In the genomic region with DNA sequence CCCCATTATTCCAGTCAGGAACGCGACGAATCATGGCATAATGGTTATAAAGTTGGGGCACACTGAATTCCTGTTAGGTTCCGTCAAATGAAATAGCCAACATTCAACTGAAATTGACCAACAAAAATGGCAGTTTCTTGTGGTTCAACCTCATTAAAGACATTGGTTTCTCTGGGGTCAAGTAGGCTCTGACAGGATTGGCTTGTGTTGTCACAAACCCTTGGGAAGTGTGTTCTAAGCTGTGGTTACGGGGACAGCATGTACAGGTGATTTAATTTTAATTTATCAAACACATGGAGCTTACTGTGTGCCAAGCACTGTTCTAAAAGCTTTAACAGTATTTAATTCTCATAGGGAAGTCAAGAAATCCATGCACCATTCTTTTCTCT, we compare ENCODE assay signal across 2 cellular contexts.
TF ChIP-seq lines count a peak whose summit lies in the region.

No MANE protein-coding gene starts in this region.

TF ChIP-seq in A549, 52 proteins besides CTCF, POLR2A, EP300 and RAD21 (continued from another document):
- TF ChIP-seq, protein P1, sequence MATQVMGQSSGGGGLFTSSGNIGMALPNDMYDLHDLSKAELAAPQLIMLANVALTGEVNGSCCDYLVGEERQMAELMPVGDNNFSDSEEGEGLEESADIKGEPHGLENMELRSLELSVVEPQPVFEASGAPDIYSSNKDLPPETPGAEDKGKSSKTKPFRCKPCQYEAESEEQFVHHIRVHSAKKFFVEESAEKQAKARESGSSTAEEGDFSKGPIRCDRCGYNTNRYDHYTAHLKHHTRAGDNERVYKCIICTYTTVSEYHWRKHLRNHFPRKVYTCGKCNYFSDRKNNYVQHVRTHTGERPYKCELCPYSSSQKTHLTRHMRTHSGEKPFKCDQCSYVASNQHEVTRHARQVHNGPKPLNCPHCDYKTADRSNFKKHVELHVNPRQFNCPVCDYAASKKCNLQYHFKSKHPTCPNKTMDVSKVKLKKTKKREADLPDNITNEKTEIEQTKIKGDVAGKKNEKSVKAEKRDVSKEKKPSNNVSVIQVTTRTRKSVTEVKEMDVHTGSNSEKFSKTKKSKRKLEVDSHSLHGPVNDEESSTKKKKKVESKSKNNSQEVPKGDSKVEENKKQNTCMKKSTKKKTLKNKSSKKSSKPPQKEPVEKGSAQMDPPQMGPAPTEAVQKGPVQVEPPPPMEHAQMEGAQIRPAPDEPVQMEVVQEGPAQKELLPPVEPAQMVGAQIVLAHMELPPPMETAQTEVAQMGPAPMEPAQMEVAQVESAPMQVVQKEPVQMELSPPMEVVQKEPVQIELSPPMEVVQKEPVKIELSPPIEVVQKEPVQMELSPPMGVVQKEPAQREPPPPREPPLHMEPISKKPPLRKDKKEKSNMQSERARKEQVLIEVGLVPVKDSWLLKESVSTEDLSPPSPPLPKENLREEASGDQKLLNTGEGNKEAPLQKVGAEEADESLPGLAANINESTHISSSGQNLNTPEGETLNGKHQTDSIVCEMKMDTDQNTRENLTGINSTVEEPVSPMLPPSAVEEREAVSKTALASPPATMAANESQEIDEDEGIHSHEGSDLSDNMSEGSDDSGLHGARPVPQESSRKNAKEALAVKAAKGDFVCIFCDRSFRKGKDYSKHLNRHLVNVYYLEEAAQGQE (IDR thresholded peaks at IDR 0.05), result no peak
- TF ChIP-seq CHD2 (IDR thresholded peaks at IDR 0.05; ENCODE audit: low read length, partially characterized antibody) (no peak), HES2 (IDR thresholded peaks at IDR 0.05) (no peak), SREBF2 (IDR thresholded peaks at IDR 0.05) (no peak), TP53 (CRISPR knock-in tag; IDR thresholded peaks at IDR 0.05) (no peak)

TF ChIP-seq in K562, 482 proteins besides CTCF, POLR2A, EP300 and RAD21 (continued from another document):
- TF ChIP-seq ZBTB11 (CRISPR knock-in tag; IDR thresholded peaks at IDR 0.05) (peak in 1 of 3 experiments; percentile 32; a peak in 1 of 6 replicates), YY1 (IDR thresholded peaks at IDR 0.05; ENCODE audit: borderline replicate concordance in 1 of 3, control insufficient read depth in 1 of 3, extremely low read depth in 1 of 3, insufficient read depth in 3 of 3, insufficient read length in 1 of 3, insufficient replicate concordance in 2 of 3, low read depth in 1 of 3, low read length in 2 of 3) (peak in 1 of 3 experiments; percentile 42)
